Comparison of ENCODE assay signal across 8 cellular contexts in the genomic region with DNA sequence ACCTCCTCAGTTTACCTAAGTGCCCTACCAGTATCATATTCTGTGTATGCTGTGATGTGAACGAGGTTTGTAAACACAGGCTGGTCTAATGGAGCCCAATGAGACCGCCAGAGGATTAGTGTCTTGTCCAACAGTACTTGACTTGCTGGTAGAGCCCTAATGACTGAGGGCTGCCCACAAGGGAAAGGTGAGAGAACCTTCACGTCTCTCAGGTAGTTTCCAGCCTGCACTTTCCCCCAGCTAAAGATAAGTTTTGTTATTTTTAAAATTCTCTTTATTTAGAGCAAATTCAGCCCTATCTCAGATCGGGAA. TPM values are rescaled to one million over a fixed set of nuclear protein-coding genes. Genes with fewer than 3 reads are reported as not detected.
DNase-seq lines count a peak whose midpoint lies in the region; ATAC-seq and TF ChIP-seq lines count a peak whose summit lies in the region.

No MANE protein-coding gene starts in this region.

- H3K4me3 ChIP-seq in HL-60 (replicated peaks; ENCODE audit: insufficient read depth, low read length), result peak overlapping the region; percentile 76
- H3K4me3 ChIP-seq in lung, result peak overlapping the region; percentile 95
- peak overlapping the region; percentile 95 to 97 for H3K4me3 ChIP-seq in vagina

- peak overlapping the region; percentile 99 for H3K27ac ChIP-seq in HL-60 (replicated peaks)
- peak overlapping the region; percentile 95 to 99 for H3K27ac ChIP-seq in lung (ENCODE audit: low read depth in 1 of 2, low read length in 1 of 2)
- peak overlapping the region; percentile 98 for H3K27ac ChIP-seq in vagina

- H3K36me3 ChIP-seq in lung (ENCODE audit: control insufficient read depth in 2 of 2, insufficient read depth in 2 of 2, low read length in 2 of 2) (no peaks in the 10 kb centered on the region), vagina (no peaks in the 10 kb centered on the region)

- BruUV-seq in MCF 10A (replicated peaks; lab: Mats Ljungman, UMichigan), result TSS peak; percentile 80

- H3K36me3 Mint-ChIP-seq in MCF 10A (ENCODE audit: insufficient read depth, unreplicated experiment), result peaks cover 6% of the 10 kb centered on the region

- peaks cover 0 to 19% of the 10 kb centered on the region in 2 donors for H3K4me1 ChIP-seq in lung (ENCODE audit: control insufficient read depth in 2 of 2, insufficient read depth in 2 of 2, low read length in 2 of 2)
- peaks cover 44% of the 10 kb centered on the region for H3K4me1 ChIP-seq in vagina

- CTCF ChIA-PET in MCF 10A (lab: Yijun Ruan, JAX), result interaction anchor here (0.7 to 2.9 kb wide), 5 partner anchors 15 to 138 kb away, joined by 3 to 19 read pairs (median 5); no protein-coding TSS in a partner anchor

- ATAC-seq in GM19452 (IDR thresholded peaks at IDR 0.05; ENCODE audit: unreplicated experiment) (peak; percentile 32), lung (ENCODE audit: insufficient read depth, low FRiP score) (peak; percentile 3)

- no peak for TF ChIP-seq POLR2A in vagina (IDR thresholded peaks at IDR 0.05)

- H3K9me3 ChIP-seq in lung (ENCODE audit: control insufficient read depth in 2 of 2, insufficient read depth in 1 of 2, low read length in 1 of 2) (no peaks in the 10 kb centered on the region), vagina (no peaks in the 10 kb centered on the region)

- H3K27me3 Mint-ChIP-seq in MCF 10A (ENCODE audit: insufficient read depth, unreplicated experiment), result no peaks in the 10 kb centered on the region

- DNase-seq in AML-193 (lab: John Stamatoyannopoulos, UW) (peak; percentile 70 to 79), HL-60 (ENCODE audit: low read depth in 1 of 2, low spot score in 1 of 2) (no peak), MCF 10A (ENCODE audit: unreplicated experiment) (no peak), lung (ENCODE audit: low spot score) (no peak), vagina (ENCODE audit: extremely low spot score in 2 of 2) (no peak)
- DNase-seq in effector CD8-positive, alpha-beta T cell (lab: John Stamatoyannopoulos, UW), result no peak
- DNase-seq in activated CD4-positive, CD25-positive, alpha-beta regulatory T cell treated with anti-CD3 and anti-CD28 coated beads, Interleukin-2, amount 50 U/mL, for 72 hours, result no peak

- H3K9me3 Mint-ChIP-seq in MCF 10A (ENCODE audit: unreplicated experiment), result no peaks in the 10 kb centered on the region

- H3K27me3 ChIP-seq in HL-60 (ENCODE audit: insufficient read depth, poor library complexity, severe bottlenecking) (no peaks in the 10 kb centered on the region), lung (ENCODE audit: control insufficient read depth, insufficient read depth) (no peaks in the 10 kb centered on the region), vagina (no peaks in the 10 kb centered on the region)

- peaks cover 24% of the 10 kb centered on the region for H3K4me1 Mint-ChIP-seq in MCF 10A (ENCODE audit: insufficient read depth, unreplicated experiment)

- POLR2A ChIA-PET in MCF 10A (lab: Yijun Ruan, JAX), result interaction anchor here (0.6 to 6.9 kb wide), 28 partner anchors 9 to 1067 kb away, joined by 3 to 126 read pairs (median 4); partner anchors contain the start of gene NDFIP2

- no peak overlapping the region for H3K4me3 Mint-ChIP-seq in MCF 10A (ENCODE audit: unreplicated experiment)

- 4 to 6% methylated on average over 4 of the region's 4 CpGs for WGBS in lung, 2 donors

- intact Hi-C loops in MCF 10A (cut with micrococcal nuclease), result loop anchor here (5.0 kb wide), 1 partner anchor 76 kb away; the partner anchor contains the start of gene NDFIP2
- intact Hi-C loops in vagina (cut with DNase I), result no loop called here

- peak overlapping the region; percentile 91 for H3K27ac Mint-ChIP-seq in MCF 10A (ENCODE audit: low read depth, unreplicated experiment)

- TF ChIP-seq CTCF in HL-60 (IDR thresholded peaks at IDR 0.05; ENCODE audit: insufficient read depth, low read length) (no peak), MCF 10A (IDR thresholded peaks at IDR 0.05; ENCODE audit: unreplicated experiment) (peak; percentile 9), lung (IDR thresholded peaks at IDR 0.05; ENCODE audit: control extremely low read depth, extremely low read depth) (no peak), vagina (IDR thresholded peaks at IDR 0.05) (no peak)

RNA-seq across cellular contexts. Expression of gene RBM26, which starts 0.5 kb away (rescaled TPM):
- 60.5 and 72.6 TPM in 2 replicates for total RNA-seq in MCF 10A (2022)
- 10 to 100 TPM; 30.5 to 91.8 TPM for total RNA-seq in lung
- 10 to 100 TPM; 12.9 to 34.0 TPM for polyA plus RNA-seq in lung
- 29.0 TPM for total RNA-seq in vagina

Comparison
In these comparisons a context has a peak if more than half of its experiments do, and no peak if none do; other contexts are left out.
1. DNase-seq: peak in AML-193 (2 of 2); none in HL-60 (0 of 2), MCF 10A (single experiment), lung (single experiment), vagina (0 of 2), effector CD8-positive, alpha-beta T cell (single experiment) and activated CD4-positive, CD25-positive, alpha-beta regulatory T cell treated with anti-CD3 and anti-CD28 coated beads, Interleukin-2, amount 50 U/mL, for 72 hours (single experiment).
2. Peak in every context shown above with its lines, with median percentiles within 50 percentile points of each other: H3K27ac ChIP-seq and H3K4me3 ChIP-seq.